Comparison of ENCODE assay signal across 27 cellular contexts in genomic region chr19:28609944-28610343, GRCh38.
"Had no signal": no experiment of that assay in that cellular context is flagged by ENCODE, and none has a peak within 500 bp of the region (broad histone marks: within the 10 kb centered on the region; RNA-seq: fewer than 3 reads in every experiment).

No MANE protein-coding gene starts in this region.

- H3K4me1 Mint-ChIP-seq: naive thymus-derived CD8-positive, alpha-beta T cell; nephron progenitor cell; neural crest cell; stimulated activated effector memory CD8-positive, alpha-beta T cell treated with anti-CD3 and anti-CD28 coated beads, Interleukin-12 subunit alpha, Interleukin-12 subunit beta, amount 100 ng/mL, for 72 hours; stimulated activated naive B cell treated with anti-CD40 and anti-IgM and Interleukin-4, amounts not matched to agents 10 μg/mL and 1 μg/mL and 100 μg/mL, for 72 hours had no signal

- DNase-seq: naive thymus-derived CD8-positive, alpha-beta T cell; nephron progenitor cell; nucleus accumbens; pancreas; retina; right cardiac atrium; right lobe of liver; sigmoid colon; small intestine; stimulated activated CD4-positive, alpha-beta T cell treated with anti-CD3 and anti-CD28 coated beads, Interleukin-15, amount 100 ng/mL, for 24 hours; stimulated activated CD4-positive, alpha-beta T cell treated with anti-CD3 and anti-CD28 coated beads, Interleukin-2, amount 100 ng/mL, for 24 hours; stimulated activated CD4-positive, alpha-beta T cell treated with anti-CD3 and anti-CD28 coated beads, Interleukin-2, amount 100 ng/mL, for 48 hours; stimulated activated CD4-positive, alpha-beta T cell treated with anti-CD3 and anti-CD28 coated beads, Interleukin-4, amount 100 ng/mL, for 24 hours; stimulated activated naive B cell treated with anti-CD40 and anti-IgM and Interleukin-4, amounts not matched to agents 10 μg/mL and 1 μg/mL and 100 μg/mL, for 72 hours; stimulated activated naive CD4-positive, alpha-beta T cell treated with Interleukin-2 at 50 U/mL for 16 hours; stomach; thyroid gland; upper lobe of left lung; uterus had no signal

- H3K27me3 ChIP-seq: neutrophil, pancreas, right lobe of liver, sigmoid colon, stomach, thyroid gland, tibial nerve, upper lobe of left lung, uterus had no signal

- H3K27ac ChIP-seq: neutrophil, pancreas, prostate gland, right lobe of liver, sigmoid colon, stomach, thoracic aorta, thyroid gland, tibial nerve, upper lobe of left lung, uterus had no signal

- H3K9me3 ChIP-seq: pancreas, prostate gland, right lobe of liver, thyroid gland, uterus had no signal

- H3K36me3 Mint-ChIP-seq: stimulated activated effector memory CD8-positive, alpha-beta T cell treated with anti-CD3 and anti-CD28 coated beads, Interleukin-12 subunit alpha, Interleukin-12 subunit beta, amount 100 ng/mL, for 72 hours had no signal

- FAIRE-seq: pancreas, small intestine had no signal

- H3K27ac Mint-ChIP-seq: naive thymus-derived CD8-positive, alpha-beta T cell; natural killer cell treated with Interleukin-12 subunit alpha and Interleukin-12 subunit beta and Interleukin-15 and Interleukin-18, amount 100 ng/mL, for 72 hours; nephron progenitor cell; stimulated activated effector memory CD8-positive, alpha-beta T cell treated with anti-CD3 and anti-CD28 coated beads, Interleukin-12 subunit alpha, Interleukin-12 subunit beta, amount 100 ng/mL, for 72 hours; stimulated activated naive B cell treated with anti-CD40 and anti-IgM and Interleukin-4, amounts not matched to agents 10 μg/mL and 1 μg/mL and 100 μg/mL, for 72 hours; stimulated activated naive CD8-positive, alpha-beta T cell treated with anti-CD3 and anti-CD28 coated beads, Interleukin-15, Interleukin-2, amounts not matched to agents 100 ng/mL and 50 ng/mL, for 24 hours had no signal

- H3K27me3 Mint-ChIP-seq: naive thymus-derived CD8-positive, alpha-beta T cell; natural killer cell treated with Interleukin-12 subunit alpha and Interleukin-12 subunit beta and Interleukin-15 and Interleukin-18, amount 100 ng/mL, for 72 hours; stimulated activated naive B cell treated with anti-CD40 and anti-IgM and Interleukin-4, amounts not matched to agents 10 μg/mL and 1 μg/mL and 100 μg/mL, for 72 hours; stimulated activated naive CD8-positive, alpha-beta T cell treated with anti-CD3 and anti-CD28 coated beads, Interleukin-15, Interleukin-2, amounts not matched to agents 100 ng/mL and 50 ng/mL, for 24 hours had no signal

- ATAC-seq: naive thymus-derived CD8-positive, alpha-beta T cell; natural killer cell treated with Interleukin-12 subunit alpha and Interleukin-12 subunit beta and Interleukin-15 and Interleukin-18, amount 100 ng/mL, for 72 hours; pancreas; right cardiac atrium; right lobe of liver; stimulated activated effector memory CD8-positive, alpha-beta T cell treated with anti-CD3 and anti-CD28 coated beads, Interleukin-12 subunit alpha, Interleukin-12 subunit beta, amount 100 ng/mL, for 72 hours; stimulated activated naive B cell treated with anti-CD40 and anti-IgM and Interleukin-4, amounts not matched to agents 10 μg/mL and 1 μg/mL and 100 μg/mL, for 72 hours had no signal

- H3K36me3 ChIP-seq: neutrophil, pancreas, prostate gland, right lobe of liver, sigmoid colon, stomach, thoracic aorta, thyroid gland, tibial nerve, upper lobe of left lung, uterus had no signal

- H3K4me3 Mint-ChIP-seq: naive thymus-derived CD8-positive, alpha-beta T cell; natural killer cell treated with Interleukin-12 subunit alpha and Interleukin-12 subunit beta and Interleukin-15 and Interleukin-18, amount 100 ng/mL, for 72 hours; nephron progenitor cell; neural crest cell; stimulated activated effector memory CD8-positive, alpha-beta T cell treated with anti-CD3 and anti-CD28 coated beads, Interleukin-12 subunit alpha, Interleukin-12 subunit beta, amount 100 ng/mL, for 72 hours; stimulated activated naive B cell treated with anti-CD40 and anti-IgM and Interleukin-4, amounts not matched to agents 10 μg/mL and 1 μg/mL and 100 μg/mL, for 72 hours; stimulated activated naive CD8-positive, alpha-beta T cell treated with anti-CD3 and anti-CD28 coated beads, Interleukin-15, Interleukin-2, amounts not matched to agents 100 ng/mL and 50 ng/mL, for 24 hours had no signal

- H3K4me3 ChIP-seq: pancreas, prostate gland, right lobe of liver, sigmoid colon, stomach, thoracic aorta, thyroid gland, tibial nerve, upper lobe of left lung, uterus had no signal

- H3K4me1 ChIP-seq: pancreas, prostate gland, right lobe of liver, sigmoid colon, stomach, thyroid gland, tibial nerve, upper lobe of left lung, uterus had no signal
